15 cellular contexts compared by ENCODE assay signal in the genomic region with DNA sequence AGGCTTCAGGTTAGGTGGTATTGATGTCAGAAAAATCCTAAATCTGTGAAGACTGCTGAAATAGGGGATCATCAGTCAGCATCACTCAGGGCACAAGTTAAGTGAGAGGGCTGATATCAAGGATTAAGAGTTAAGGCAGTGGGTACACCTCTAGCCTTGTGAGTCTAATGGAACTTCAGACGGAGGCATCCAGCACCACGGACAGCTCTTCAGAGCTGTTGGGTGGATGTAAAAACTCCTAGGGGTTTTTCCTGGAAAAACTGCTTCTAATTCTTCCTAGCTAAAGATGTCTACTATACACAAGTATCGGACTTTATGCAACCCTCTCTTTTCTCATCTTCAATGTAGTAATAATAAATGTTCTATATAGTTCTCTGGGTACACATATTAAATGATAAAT.
A peak's percentile ranks its signal among the peaks of the same experiment; 100 is the strongest.
DNase-seq lines count a peak whose midpoint lies in the region; ATAC-seq, FAIRE-seq and TF ChIP-seq lines count a peak whose summit lies in the region.
"Had no signal": no experiment of that assay in that cellular context is flagged by ENCODE, and none has a peak within 500 bp of the region (broad histone marks: within the 10 kb centered on the region; RNA-seq: fewer than 3 reads in every experiment).

No MANE protein-coding gene starts in this region.

- WGBS in IMR-90 (ENCODE audit: extremely low coverage in 2 of 2, insufficient read length in 1 of 2), 2 experiments: no CpG with 5 or more reads among the region's 3 CpGs

- FAIRE-seq in GM12892 (lab: Jason Lieb, UNC): no peak

- H3K4me1 Mint-ChIP-seq in activated T-cell treated with anti-CD3 and anti-CD28 coated beads, Interleukin-2, amount 50 U/mL, for 24 hours (ENCODE audit: low read depth): no peaks in the 10 kb centered on the region
- H3K4me1 Mint-ChIP-seq in activated T-cell treated with anti-CD3 and anti-CD28 coated beads, Interleukin-2, amount 50 U/mL, for 72 hours (ENCODE audit: low read depth): no peaks in the 10 kb centered on the region
- H3K4me1 Mint-ChIP-seq: activated CD8-positive, alpha-beta memory T cell treated with anti-CD3 and anti-CD28 coated beads, Interleukin-2, amount 10 ng/mL, durations not matched to agents 7 days and 5 days; activated naive CD8-positive, alpha-beta T cell treated with anti-CD3 and anti-CD28 coated beads, Interleukin-2, amount 10 ng/mL, durations not matched to agents 7 days and 5 days had no signal

- H4K20me1 ChIP-seq in IMR-90 (ENCODE audit: insufficient read depth, low read length): no peaks in the 10 kb centered on the region

- H3K27ac ChIP-seq in IMR-90 (ENCODE audit: insufficient read depth, low read length): no peak overlapping the region
- H3K27ac ChIP-seq: heart right ventricle, stomach had no signal

- H4K5ac ChIP-seq in IMR-90 (ENCODE audit: low read depth, low read length): no peak overlapping the region

- no peak overlapping the region for H3K23ac ChIP-seq in IMR-90 (ENCODE audit: low read depth, low read length)

- BruUV-seq in IMR-90 (replicated peaks; lab: Mats Ljungman, UMichigan): no TSS peak

- ATAC-seq in IMR-90 (ENCODE audit: low read depth): no peak
- no peak for ATAC-seq in activated T-cell treated with anti-CD3 and anti-CD28 coated beads, Interleukin-2, amount 50 U/mL, for 72 hours (replicated peaks in 1 of 2)
- ATAC-seq: activated CD8-positive, alpha-beta memory T cell treated with anti-CD3 and anti-CD28 coated beads, Interleukin-2, amount 10 ng/mL, durations not matched to agents 7 days and 5 days; heart right ventricle had no signal

- dilution Hi-C loops in IMR-90 (cut with HindIII; ENCODE audit: low sequenced_read_pairs, unreplicated experiment): no loop called here

- H3K18ac ChIP-seq in IMR-90 (ENCODE audit: low read depth, low read length): no peak overlapping the region

- no peak overlapping the region for H2AFZ ChIP-seq in IMR-90 (replicated peaks; ENCODE audit: low read length, poor library complexity)

- no peaks in the 10 kb centered on the region for H3K36me3 ChIP-seq in IMR-90 (ENCODE audit: control insufficient read depth, insufficient read depth, low read length)
- H3K36me3 ChIP-seq: heart right ventricle, stomach had no signal

- H2AK5ac ChIP-seq in IMR-90 (ENCODE audit: low read depth, low read length): no peak overlapping the region

- H2BK15ac ChIP-seq in IMR-90 (ENCODE audit: low read depth, low read length): no peak overlapping the region

- no peaks in the 10 kb centered on the region for H3K27me3 ChIP-seq in IMR-90 (ENCODE audit: control insufficient read depth, insufficient read depth, low read length)
- H3K27me3 ChIP-seq: dorsolateral prefrontal cortex, heart right ventricle, stomach had no signal

- H3K4me1 ChIP-seq in IMR-90 (ENCODE audit: control insufficient read depth, insufficient read depth, low read length): no peaks in the 10 kb centered on the region
- H3K4me1 ChIP-seq: heart right ventricle, stomach had no signal

- H2BK5ac ChIP-seq in IMR-90 (ENCODE audit: low read depth, low read length, poor library complexity, severe bottlenecking): no peak overlapping the region

- in situ Hi-C loops in ACHN (cut with HindIII; ENCODE audit: low pct_ligation_motif_present, low pct_unique_long_range_greater_than_20kb, low sequenced_read_pairs) (no loop called here), IMR-90 (cut with MboI; ENCODE audit: low sequenced_read_pairs) (no loop called here), KBM-7 (cut with MboI; ENCODE audit: low pct_unique_long_range_greater_than_20kb, low sequenced_read_pairs) (no loop called here)

- H3K9me1 ChIP-seq in IMR-90 (ENCODE audit: insufficient read depth, low read length): no peaks in the 10 kb centered on the region

- H3K36me3 Mint-ChIP-seq in activated T-cell treated with anti-CD3 and anti-CD28 coated beads, Interleukin-2, amount 50 U/mL, for 24 hours (ENCODE audit: low read depth): no peaks in the 10 kb centered on the region
- H3K36me3 Mint-ChIP-seq in activated T-cell treated with anti-CD3 and anti-CD28 coated beads, Interleukin-2, amount 50 U/mL, for 72 hours (ENCODE audit: insufficient read depth in 2 of 2): peaks cover 0 to 1% of the 10 kb centered on the region in 2 donors
- H3K36me3 Mint-ChIP-seq: activated CD8-positive, alpha-beta memory T cell treated with anti-CD3 and anti-CD28 coated beads, Interleukin-2, amount 10 ng/mL, durations not matched to agents 7 days and 5 days; activated naive CD8-positive, alpha-beta T cell treated with anti-CD3 and anti-CD28 coated beads, Interleukin-2, amount 10 ng/mL, durations not matched to agents 7 days and 5 days had no signal

- H3K79me1 ChIP-seq in IMR-90 (ENCODE audit: low read depth in 1 of 2, low read length in 2 of 2): no peaks in the 10 kb centered on the region

- POLR2A ChIA-PET in IMR-90 (lab: Charles Lee; ENCODE audit: unreplicated experiment): no interaction called here

- H2BK120ac ChIP-seq in IMR-90 (ENCODE audit: low read depth, low read length): no peak overlapping the region

- no peak overlapping the region for H3K4ac ChIP-seq in IMR-90 (ENCODE audit: low read depth, low read length)

- intact Hi-C loops in IMR-90 (cut with micrococcal nuclease): no loop called here

- H3K14ac ChIP-seq in IMR-90 (replicated peaks; ENCODE audit: low read depth, low read length): no peak overlapping the region

- no peaks in the 10 kb centered on the region for H3K9me3 ChIP-seq in IMR-90 (ENCODE audit: control insufficient read depth, insufficient read depth, low read length)
- H3K9me3 ChIP-seq: heart right ventricle, stomach had no signal

- H4K91ac ChIP-seq in IMR-90 (ENCODE audit: insufficient read depth, low read depth, low read length): no peak overlapping the region

- H3K4me2 ChIP-seq in IMR-90 (ENCODE audit: low read depth, low read length): no peak overlapping the region

- H3K9ac ChIP-seq in IMR-90 (ENCODE audit: low read depth, low read length): no peak overlapping the region

- H3K27ac Mint-ChIP-seq in activated T-cell treated with anti-CD3 and anti-CD28 coated beads, Interleukin-2, amount 50 U/mL, for 24 hours: no peak overlapping the region
- H3K27ac Mint-ChIP-seq in activated T-cell treated with anti-CD3 and anti-CD28 coated beads, Interleukin-2, amount 50 U/mL, for 72 hours: no peak overlapping the region
- H3K27ac Mint-ChIP-seq: activated CD8-positive, alpha-beta memory T cell treated with anti-CD3 and anti-CD28 coated beads, Interleukin-2, amount 10 ng/mL, durations not matched to agents 7 days and 5 days; activated naive CD8-positive, alpha-beta T cell treated with anti-CD3 and anti-CD28 coated beads, Interleukin-2, amount 10 ng/mL, durations not matched to agents 7 days and 5 days; T-helper 2 cell treated with Interferon-gamma antibody and Interleukin-4, amounts not matched to agents 5 μg/mL and 100 μg/mL, for 36 hours had no signal

- H3K56ac ChIP-seq in IMR-90 (ENCODE audit: extremely low read depth, insufficient read depth, low read length): no peak overlapping the region

- no peak overlapping the region for H3K4me3 ChIP-seq in IMR-90 (ENCODE audit: insufficient read depth, low read depth, low read length)
- H3K4me3 ChIP-seq: dorsolateral prefrontal cortex, heart right ventricle, stomach had no signal

- no peak overlapping the region for H2BK20ac ChIP-seq in IMR-90 (ENCODE audit: low read depth, low read length)

- CTCF ChIA-PET in IMR-90 (lab: Yijun Ruan, JAX): interaction anchor here (0.6 kb wide), 1 partner anchor 1284 kb away, joined by 5 read pairs; no protein-coding TSS in a partner anchor

- H3K4me3 Mint-ChIP-seq in activated T-cell treated with anti-CD3 and anti-CD28 coated beads, Interleukin-2, amount 50 U/mL, for 24 hours: no peak overlapping the region
- no peak overlapping the region for H3K4me3 Mint-ChIP-seq in activated T-cell treated with anti-CD3 and anti-CD28 coated beads, Interleukin-2, amount 50 U/mL, for 72 hours
- H3K4me3 Mint-ChIP-seq: activated CD8-positive, alpha-beta memory T cell treated with anti-CD3 and anti-CD28 coated beads, Interleukin-2, amount 10 ng/mL, durations not matched to agents 7 days and 5 days; activated naive CD8-positive, alpha-beta T cell treated with anti-CD3 and anti-CD28 coated beads, Interleukin-2, amount 10 ng/mL, durations not matched to agents 7 days and 5 days; T-helper 2 cell treated with Interferon-gamma antibody and Interleukin-4, amounts not matched to agents 5 μg/mL and 100 μg/mL, for 36 hours had no signal

- TF ChIP-seq RAD21 in IMR-90 (IDR thresholded peaks at IDR 0.05; ENCODE audit: low read length): no peak

- TF ChIP-seq POLR2A in IMR-90 (IDR thresholded peaks at IDR 0.05; ENCODE audit: low read depth, low read length) (no peak), GM12892 (IDR thresholded peaks at IDR 0.05; ENCODE audit: low read depth, low read length) (no peak)

- DNase-seq in ACHN (peak; percentile 36), IMR-90 (peak; percentile 12), amniotic epithelial cell (ENCODE audit: low read depth) (peak; percentile 3), iPS DF 4.7 (ENCODE audit: extremely low read depth, low spot score) (peak; percentile 25), KBM-7 (no peak), GM12892 (ENCODE audit: insufficient read length) (no peak)
- DNase-seq in activated T-cell treated with anti-CD3 and anti-CD28 coated beads, Interleukin-2, amount 50 U/mL, for 24 hours: no peak
- no peak for DNase-seq in activated T-cell treated with anti-CD3 and anti-CD28 coated beads, Interleukin-2, amount 50 U/mL, for 72 hours
- DNase-seq: activated CD8-positive, alpha-beta memory T cell treated with anti-CD3 and anti-CD28 coated beads, Interleukin-2, amount 10 ng/mL, durations not matched to agents 7 days and 5 days; activated naive CD8-positive, alpha-beta T cell treated with anti-CD3 and anti-CD28 coated beads, Interleukin-2, amount 10 ng/mL, durations not matched to agents 7 days and 5 days; dorsolateral prefrontal cortex; heart right ventricle; midbrain; stomach had no signal

- no peak overlapping the region for H2AK9ac ChIP-seq in IMR-90 (replicated peaks; ENCODE audit: low read depth, low read length, poor library complexity)

- no peak for TF ChIP-seq CTCF in IMR-90 (conservative IDR thresholded peaks at IDR 0.05; ENCODE audit: low read depth, low read length)

- H3K27me3 Mint-ChIP-seq in activated T-cell treated with anti-CD3 and anti-CD28 coated beads, Interleukin-2, amount 50 U/mL, for 24 hours: no peaks in the 10 kb centered on the region
- H3K27me3 Mint-ChIP-seq in activated T-cell treated with anti-CD3 and anti-CD28 coated beads, Interleukin-2, amount 50 U/mL, for 72 hours (ENCODE audit: low read depth): no peaks in the 10 kb centered on the region
- H3K27me3 Mint-ChIP-seq: activated CD8-positive, alpha-beta memory T cell treated with anti-CD3 and anti-CD28 coated beads, Interleukin-2, amount 10 ng/mL, durations not matched to agents 7 days and 5 days; activated naive CD8-positive, alpha-beta T cell treated with anti-CD3 and anti-CD28 coated beads, Interleukin-2, amount 10 ng/mL, durations not matched to agents 7 days and 5 days had no signal

- peaks cover 6% of the 10 kb centered on the region for H3K9me3 Mint-ChIP-seq in activated T-cell treated with anti-CD3 and anti-CD28 coated beads, Interleukin-2, amount 50 U/mL, for 24 hours
- H3K9me3 Mint-ChIP-seq in activated T-cell treated with anti-CD3 and anti-CD28 coated beads, Interleukin-2, amount 50 U/mL, for 72 hours: peaks cover 5 to 8% of the 10 kb centered on the region in 2 donors

- no peak overlapping the region for H4K8ac ChIP-seq in IMR-90 (ENCODE audit: low read depth in 2 of 2, low read length in 2 of 2)

TF ChIP-seq in IMR-90, 13 proteins besides CTCF, POLR2A, EP300 and RAD21 (continues in another document):
- no peak for TF ChIP-seq CHD1 (IDR thresholded peaks at IDR 0.05; ENCODE audit: low read depth, low read length)

Comparison
In these comparisons a context has a peak if more than half of its experiments do, and no peak if none do; other contexts are left out.
1. DNase-seq: peak in ACHN (single experiment), IMR-90 (single experiment), amniotic epithelial cell (single experiment) and iPS DF 4.7 (single experiment); none in KBM-7 (single experiment), activated T-cell treated with anti-CD3 and anti-CD28 coated beads, Interleukin-2, amount 50 U/mL, for 24 hours (single experiment), activated T-cell treated with anti-CD3 and anti-CD28 coated beads, Interleukin-2, amount 50 U/mL, for 72 hours (0 of 2) and GM12892 (single experiment).